Comparison of ENCODE assay signal across 8 cellular contexts in the genomic region with DNA sequence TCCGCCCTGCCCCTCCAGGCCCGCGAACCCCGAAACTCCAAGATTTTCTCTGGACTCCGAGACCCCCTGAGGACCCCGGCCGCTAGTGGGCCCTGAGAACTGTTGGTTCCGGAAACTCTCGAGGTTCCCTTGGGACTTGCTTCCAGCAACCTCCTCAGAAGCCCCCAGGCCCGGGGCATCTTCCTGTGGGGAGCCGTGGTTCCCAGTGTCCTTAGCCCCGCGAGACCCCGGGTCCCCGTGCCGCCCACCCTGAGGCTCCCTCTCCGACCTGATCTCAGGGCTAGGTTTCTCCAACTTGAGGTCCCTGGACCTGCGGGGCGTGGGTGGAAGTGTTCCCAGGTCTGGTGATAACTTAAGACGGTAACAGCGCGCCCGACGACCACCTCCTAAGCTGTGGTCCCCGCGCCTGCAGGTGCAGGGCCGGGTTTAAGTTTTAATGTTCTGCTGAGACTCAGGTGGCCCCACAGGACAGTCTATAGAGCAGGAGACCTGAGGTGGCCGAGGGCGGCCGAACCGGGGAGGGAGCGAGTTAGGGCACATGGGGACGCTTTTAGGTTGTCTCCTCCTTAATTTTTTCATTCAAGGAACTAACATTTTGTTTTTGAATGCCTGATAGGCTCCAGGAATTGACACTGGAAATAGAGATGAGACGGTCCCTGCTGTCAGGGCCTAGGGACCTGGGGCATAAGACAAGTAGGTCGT. TPM values are rescaled to one million over a fixed set of nuclear protein-coding genes. Genes with fewer than 3 reads are reported as not detected.
DNase-seq lines count a peak whose midpoint lies in the region; ATAC-seq, FAIRE-seq and TF ChIP-seq lines count a peak whose summit lies in the region.

No MANE protein-coding gene starts in this region.

- H4K20me1 ChIP-seq in keratinocyte (ENCODE audit: control insufficient read depth, extremely low read depth, insufficient read depth, low read length), result peaks cover 3% of the 10 kb centered on the region

- H3K27ac ChIP-seq in keratinocyte (ENCODE audit: control insufficient read depth, insufficient read depth, low read length) (peak overlapping the region; percentile 37), substantia nigra (ENCODE audit: low read depth, low read length, poor library complexity, severe bottlenecking) (peak overlapping the region; percentile 80)

- H3K79me2 ChIP-seq in keratinocyte (ENCODE audit: control insufficient read depth, insufficient read depth, low read length), result peaks cover 38% of the 10 kb centered on the region

- H2AFZ ChIP-seq in keratinocyte (ENCODE audit: control insufficient read depth, low read length), result no peak overlapping the region

- ATAC-seq in HG02852 (IDR thresholded peaks at IDR 0.05; ENCODE audit: unreplicated experiment) (no peak), HG03159 (IDR thresholded peaks at IDR 0.05; ENCODE audit: unreplicated experiment) (no peak)

- no peaks in the 10 kb centered on the region for H3K9me3 ChIP-seq in adipocyte (ENCODE audit: control insufficient read depth, low read length)
- no peaks in the 10 kb centered on the region for H3K9me3 ChIP-seq in keratinocyte (ENCODE audit: control insufficient read depth, low read depth, low read length)

- peaks cover 14% of the 10 kb centered on the region for H3K4me1 ChIP-seq in adipocyte (ENCODE audit: control insufficient read depth, insufficient read depth, low read length)
- peaks cover 18% of the 10 kb centered on the region for H3K4me1 ChIP-seq in keratinocyte (ENCODE audit: control insufficient read depth, extremely low read depth, insufficient read depth, low read length)

- TF ChIP-seq CTCF in keratinocyte (optimal IDR thresholded peaks at IDR 0.05 in 1 of 3, IDR thresholded peaks at IDR 0.05 in 1 of 3, conservative IDR thresholded peaks at IDR 0.05 in 1 of 3; ENCODE audit: extremely low read depth in 1 of 3, insufficient read depth in 2 of 3, low read length in 3 of 3), result no peak

- peak; percentile 13 for DNase-seq in activated naive CD4-positive, alpha-beta T cell treated with Interleukin-2 at 50 U/mL for 16 hours
- no peak for DNase-seq in activated naive CD4-positive, alpha-beta T cell (lab: John Stamatoyannopoulos, UW)
- peak; percentile 33 for DNase-seq in adipocyte (ENCODE audit: low read depth)
- no peak for DNase-seq in keratinocyte (ENCODE audit: low read depth, low spot score)
- DNase-seq in substantia nigra (lab: John Stamatoyannopoulos, UW), result peak in 2 of 49 donors; percentile 34
- DNase-seq in ACHN, result no peak

- peak overlapping the region; percentile 93 for H3K4me2 ChIP-seq in keratinocyte (ENCODE audit: control insufficient read depth, extremely low read depth, insufficient read depth, low read depth, low read length)

- FAIRE-seq in keratinocyte (lab: Jason Lieb, UNC), result no peak

- peaks cover 6% of the 10 kb centered on the region for H3K9me1 ChIP-seq in keratinocyte (ENCODE audit: control insufficient read depth, extremely low read depth, insufficient read depth, low read length)

- in situ Hi-C loops in ACHN (cut with HindIII; ENCODE audit: low pct_ligation_motif_present, low pct_unique_long_range_greater_than_20kb, low sequenced_read_pairs), result no loop called here

- peak overlapping the region; percentile 86 for H3K4me3 ChIP-seq in adipocyte (ENCODE audit: low read length)
- H3K4me3 ChIP-seq in keratinocyte (ENCODE audit: control insufficient read depth in 2 of 3, extremely low read depth in 1 of 3, insufficient read depth in 2 of 3, low read depth in 1 of 3, low read length in 3 of 3), result peak overlapping the region; percentile 75 to 87 (median 85)

- dilution Hi-C loops in keratinocyte (cut with MboI; ENCODE audit: extremely low pct_ligation_motif_present, low sequenced_read_pairs), result no loop called here

- H3K36me3 ChIP-seq in adipocyte (ENCODE audit: control insufficient read depth, insufficient read depth, low read length, severe bottlenecking) (no peaks in the 10 kb centered on the region), keratinocyte (ENCODE audit: control insufficient read depth in 2 of 2, extremely low read depth in 1 of 2, insufficient read depth in 2 of 2, low read length in 2 of 2) (peaks cover 0 to 6% of the 10 kb centered on the region in 2 experiments)

- H3K9ac ChIP-seq in adipocyte (ENCODE audit: low read length) (peak overlapping the region; percentile 91), keratinocyte (ENCODE audit: control insufficient read depth, extremely low read depth, insufficient read depth, low read length) (peak overlapping the region; percentile 82)

- H3K27me3 ChIP-seq in adipocyte (replicated peaks; ENCODE audit: control insufficient read depth, insufficient read depth, low read length) (no peaks in the 10 kb centered on the region), keratinocyte (ENCODE audit: control insufficient read depth, extremely low read depth, insufficient read depth, low read length) (no peaks in the 10 kb centered on the region)

RNA-seq across cellular contexts. Expression of gene FAM118A, which starts 0.7 kb away (rescaled TPM):
- polyA plus RNA-seq in keratinocyte, result 20.8 to 31.1 TPM (median 28.6 TPM) in 3 replicates
- 13.8 TPM for polyA plus RNA-seq in keratinocyte (2011; ENCODE audit: low read depth)
- 11.0 and 15.6 TPM in 2 replicates for polyA plus RNA-seq in keratinocyte (2011; cell fraction: cytosol; rRNA removed)
- 74.0 and 91.3 TPM in 2 replicates for polyA plus RNA-seq in keratinocyte (2011; cell fraction: nucleus; rRNA removed)
- polyA plus RNA-seq in keratinocyte (2012; ENCODE audit: low replicate concordance), result 13.3 and 15.0 TPM in 2 replicates
- 13.7 to 19.9 TPM (median 18.3 TPM) in 3 replicates for polyA minus RNA-seq in keratinocyte
- polyA minus RNA-seq in keratinocyte (2011; cell fraction: cytosol; rRNA and poly(A)+ RNA removed), result 24.0 TPM
- polyA minus RNA-seq in keratinocyte (2011; cell fraction: nucleus; rRNA and poly(A)+ RNA removed), result 20.0 and 31.6 TPM in 2 replicates

RNA-seq across cellular contexts. Expression of gene UPK3A, which starts 25.7 kb away (rescaled TPM):
- not detected in 3 replicates for polyA plus RNA-seq in keratinocyte
- not detected for polyA plus RNA-seq in keratinocyte (2011; ENCODE audit: low read depth)
- not detected in 2 replicates for polyA plus RNA-seq in keratinocyte (2011; cell fraction: cytosol; rRNA removed)
- not detected in 2 replicates for polyA plus RNA-seq in keratinocyte (2011; cell fraction: nucleus; rRNA removed)
- polyA plus RNA-seq in keratinocyte (2012; ENCODE audit: low replicate concordance), result not detected in 2 replicates
- polyA minus RNA-seq in keratinocyte, result not detected in 3 replicates
- not detected for polyA minus RNA-seq in keratinocyte (2011; cell fraction: cytosol; rRNA and poly(A)+ RNA removed)
- not detected in 2 replicates for polyA minus RNA-seq in keratinocyte (2011; cell fraction: nucleus; rRNA and poly(A)+ RNA removed)

Comparison
In these comparisons a context has a peak if more than half of its experiments do, and no peak if none do; other contexts are left out.
1. DNase-seq: peak in activated naive CD4-positive, alpha-beta T cell treated with Interleukin-2 at 50 U/mL for 16 hours (single experiment) and adipocyte (single experiment); none in activated naive CD4-positive, alpha-beta T cell (0 of 4), keratinocyte (single experiment) and ACHN (single experiment).